Comparison of ENCODE assay signal across 1 cellular context in the genomic region with DNA sequence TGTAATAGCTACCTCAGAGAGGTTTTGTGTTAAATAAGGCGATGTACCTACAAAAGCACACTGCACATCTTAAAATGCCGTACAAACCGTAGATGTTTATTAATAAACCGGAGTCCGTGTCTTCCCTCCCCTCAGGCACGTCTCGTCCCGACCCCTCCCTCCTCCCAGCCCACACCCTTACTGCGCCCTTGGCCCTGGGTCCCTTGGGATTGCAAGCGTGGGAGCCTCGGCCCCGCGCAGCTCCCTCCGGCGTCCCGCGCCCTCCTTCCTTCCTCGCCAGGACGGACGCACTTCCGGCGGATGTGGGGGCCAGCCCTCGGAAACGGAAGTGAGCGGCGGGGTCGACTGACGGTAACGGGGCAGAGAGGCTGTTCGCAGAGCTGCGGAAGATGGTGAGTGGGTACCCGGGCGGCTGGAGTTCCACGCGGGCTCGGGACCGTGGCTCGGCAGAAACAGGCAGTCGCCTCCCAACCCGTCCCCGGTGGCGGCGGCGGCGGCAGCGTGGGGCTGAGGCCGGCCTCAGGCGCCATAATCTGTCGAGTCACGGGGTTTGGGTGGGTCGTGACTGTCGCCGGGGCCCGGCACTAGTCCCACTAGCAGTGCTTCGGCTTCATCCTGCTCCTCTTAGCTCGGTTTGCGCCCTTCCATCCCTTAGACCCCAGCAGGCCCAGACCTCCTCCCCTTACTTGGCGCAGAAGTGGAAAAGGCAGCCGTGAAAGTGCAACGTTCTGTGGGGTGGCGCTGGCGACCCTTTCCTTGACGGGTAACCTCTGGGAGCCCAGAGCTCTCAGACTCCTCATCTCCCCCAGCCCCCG.
TF ChIP-seq lines count a peak whose summit lies in the region.

POMP (plus strand) TSS at position 335 of the 815 bp plus-strand sequence; CDS start at position 390, 55 bp downstream.

TF ChIP-seq in K562, 482 proteins besides CTCF, POLR2A, EP300 and RAD21 (continued from another document and continues in another):
- TF ChIP-seq HDAC2 (IDR thresholded peaks at IDR 0.05): no peak
- TF ChIP-seq NR0B1 (IDR thresholded peaks at IDR 0.05; ENCODE audit: partially characterized antibody): no peak
- no peak for TF ChIP-seq FOXM1 (IDR thresholded peaks at IDR 0.05; ENCODE audit: low read depth)
- no peak for TF ChIP-seq FOXM1 (CRISPR knock-in tag; IDR thresholded peaks at IDR 0.05; ENCODE audit: low read depth)
- TF ChIP-seq MAZ (CRISPR knock-in tag; conservative IDR thresholded peaks at IDR 0.05 in 1 of 2, IDR thresholded peaks at IDR 0.05 in 1 of 2): peak; percentile 86 to 97
- 0 out of 2 replicates have a peak, but pooled peaks have one; percentile 32 for TF ChIP-seq KAT7 (CRISPR knock-in tag; IDR thresholded peaks at IDR 0.05; ENCODE audit: borderline replicate concordance)
- peak; percentile 89 for TF ChIP-seq TAF1 (IDR thresholded peaks at IDR 0.05; ENCODE audit: control insufficient read depth, extremely low read depth, insufficient read depth, low read length, severe bottlenecking)
- TF ChIP-seq CBX1 (IDR thresholded peaks at IDR 0.05; ENCODE audit: low read depth): peak; percentile 47; the same call in 1 of the 2 replicates
- TF ChIP-seq IFI16 (CRISPR knock-in tag; IDR thresholded peaks at IDR 0.05): no peak
- TF ChIP-seq SAFB (IDR thresholded peaks at IDR 0.05; ENCODE audit: borderline replicate concordance, low read depth, low read length): peak; percentile 85
- peak; percentile 89 for TF ChIP-seq ZNF316 (IDR thresholded peaks at IDR 0.05)
- no peak for TF ChIP-seq ZNF3 (CRISPR knock-in tag; IDR thresholded peaks at IDR 0.05)
- no peak for TF ChIP-seq SP2 (IDR thresholded peaks at IDR 0.05; ENCODE audit: extremely low read depth, low read depth, low read length, poor library complexity, severe bottlenecking)
- no peak for TF ChIP-seq FOXJ2 (tag; IDR thresholded peaks at IDR 0.05)
- no peak for TF ChIP-seq SMAD1 (IDR thresholded peaks at IDR 0.05; ENCODE audit: low read depth, low read length, partially characterized antibody)
- no peak for TF ChIP-seq EWSR1 (IDR thresholded peaks at IDR 0.05; ENCODE audit: borderline replicate concordance, low read depth, partially characterized antibody)
- TF ChIP-seq ZNF224 (CRISPR knock-in tag; IDR thresholded peaks at IDR 0.05): no peak
- no peak for TF ChIP-seq RHOXF2B (CRISPR knock-in tag; conservative IDR thresholded peaks at IDR 0.05)
- no peak for TF ChIP-seq DMBX1 (CRISPR knock-in tag; IDR thresholded peaks at IDR 0.05; ENCODE audit: borderline replicate concordance)
- no peak for TF ChIP-seq SRF (CRISPR knock-in tag; IDR thresholded peaks at IDR 0.05)
- TF ChIP-seq, protein P1, sequence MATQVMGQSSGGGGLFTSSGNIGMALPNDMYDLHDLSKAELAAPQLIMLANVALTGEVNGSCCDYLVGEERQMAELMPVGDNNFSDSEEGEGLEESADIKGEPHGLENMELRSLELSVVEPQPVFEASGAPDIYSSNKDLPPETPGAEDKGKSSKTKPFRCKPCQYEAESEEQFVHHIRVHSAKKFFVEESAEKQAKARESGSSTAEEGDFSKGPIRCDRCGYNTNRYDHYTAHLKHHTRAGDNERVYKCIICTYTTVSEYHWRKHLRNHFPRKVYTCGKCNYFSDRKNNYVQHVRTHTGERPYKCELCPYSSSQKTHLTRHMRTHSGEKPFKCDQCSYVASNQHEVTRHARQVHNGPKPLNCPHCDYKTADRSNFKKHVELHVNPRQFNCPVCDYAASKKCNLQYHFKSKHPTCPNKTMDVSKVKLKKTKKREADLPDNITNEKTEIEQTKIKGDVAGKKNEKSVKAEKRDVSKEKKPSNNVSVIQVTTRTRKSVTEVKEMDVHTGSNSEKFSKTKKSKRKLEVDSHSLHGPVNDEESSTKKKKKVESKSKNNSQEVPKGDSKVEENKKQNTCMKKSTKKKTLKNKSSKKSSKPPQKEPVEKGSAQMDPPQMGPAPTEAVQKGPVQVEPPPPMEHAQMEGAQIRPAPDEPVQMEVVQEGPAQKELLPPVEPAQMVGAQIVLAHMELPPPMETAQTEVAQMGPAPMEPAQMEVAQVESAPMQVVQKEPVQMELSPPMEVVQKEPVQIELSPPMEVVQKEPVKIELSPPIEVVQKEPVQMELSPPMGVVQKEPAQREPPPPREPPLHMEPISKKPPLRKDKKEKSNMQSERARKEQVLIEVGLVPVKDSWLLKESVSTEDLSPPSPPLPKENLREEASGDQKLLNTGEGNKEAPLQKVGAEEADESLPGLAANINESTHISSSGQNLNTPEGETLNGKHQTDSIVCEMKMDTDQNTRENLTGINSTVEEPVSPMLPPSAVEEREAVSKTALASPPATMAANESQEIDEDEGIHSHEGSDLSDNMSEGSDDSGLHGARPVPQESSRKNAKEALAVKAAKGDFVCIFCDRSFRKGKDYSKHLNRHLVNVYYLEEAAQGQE (CRISPR knock-in tag; IDR thresholded peaks at IDR 0.05; ENCODE audit: low read depth): no peak
- TF ChIP-seq SIN3A (IDR thresholded peaks at IDR 0.05; ENCODE audit: borderline replicate concordance in 2 of 2, control insufficient read depth in 1 of 2, low read depth in 2 of 2, low read length in 2 of 2): peak in 1 of 2 experiments; percentile 45; a peak in 1 of 4 replicates
- no peak for TF ChIP-seq NBN (IDR thresholded peaks at IDR 0.05; ENCODE audit: low read depth)
- no peak for TF ChIP-seq ZNF263 (CRISPR knock-in tag; IDR thresholded peaks at IDR 0.05; ENCODE audit: borderline replicate concordance)
- TF ChIP-seq ZNF354B (CRISPR knock-in tag; IDR thresholded peaks at IDR 0.05): no peak
- TF ChIP-seq, protein P2, sequence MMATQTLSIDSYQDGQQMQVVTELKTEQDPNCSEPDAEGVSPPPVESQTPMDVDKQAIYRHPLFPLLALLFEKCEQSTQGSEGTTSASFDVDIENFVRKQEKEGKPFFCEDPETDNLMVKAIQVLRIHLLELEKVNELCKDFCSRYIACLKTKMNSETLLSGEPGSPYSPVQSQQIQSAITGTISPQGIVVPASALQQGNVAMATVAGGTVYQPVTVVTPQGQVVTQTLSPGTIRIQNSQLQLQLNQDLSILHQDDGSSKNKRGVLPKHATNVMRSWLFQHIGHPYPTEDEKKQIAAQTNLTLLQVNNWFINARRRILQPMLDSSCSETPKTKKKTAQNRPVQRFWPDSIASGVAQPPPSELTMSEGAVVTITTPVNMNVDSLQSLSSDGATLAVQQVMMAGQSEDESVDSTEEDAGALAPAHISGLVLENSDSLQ (IDR thresholded peaks at IDR 0.05): peak; percentile 70; the same call in 1 of the 2 replicates
- TF ChIP-seq HBP1 (CRISPR knock-in tag; IDR thresholded peaks at IDR 0.05): no peak
- TF ChIP-seq E2F8 (IDR thresholded peaks at IDR 0.05; ENCODE audit: low read depth, partially characterized antibody): peak; percentile 88
- TF ChIP-seq TOE1 (IDR thresholded peaks at IDR 0.05; ENCODE audit: borderline replicate concordance): 0 out of 2 replicates have a peak, but pooled peaks have one; percentile 39
- TF ChIP-seq TOE1 (CRISPR knock-in tag; IDR thresholded peaks at IDR 0.05; ENCODE audit: borderline replicate concordance, low read depth): no peak
- TF ChIP-seq, protein P3, sequence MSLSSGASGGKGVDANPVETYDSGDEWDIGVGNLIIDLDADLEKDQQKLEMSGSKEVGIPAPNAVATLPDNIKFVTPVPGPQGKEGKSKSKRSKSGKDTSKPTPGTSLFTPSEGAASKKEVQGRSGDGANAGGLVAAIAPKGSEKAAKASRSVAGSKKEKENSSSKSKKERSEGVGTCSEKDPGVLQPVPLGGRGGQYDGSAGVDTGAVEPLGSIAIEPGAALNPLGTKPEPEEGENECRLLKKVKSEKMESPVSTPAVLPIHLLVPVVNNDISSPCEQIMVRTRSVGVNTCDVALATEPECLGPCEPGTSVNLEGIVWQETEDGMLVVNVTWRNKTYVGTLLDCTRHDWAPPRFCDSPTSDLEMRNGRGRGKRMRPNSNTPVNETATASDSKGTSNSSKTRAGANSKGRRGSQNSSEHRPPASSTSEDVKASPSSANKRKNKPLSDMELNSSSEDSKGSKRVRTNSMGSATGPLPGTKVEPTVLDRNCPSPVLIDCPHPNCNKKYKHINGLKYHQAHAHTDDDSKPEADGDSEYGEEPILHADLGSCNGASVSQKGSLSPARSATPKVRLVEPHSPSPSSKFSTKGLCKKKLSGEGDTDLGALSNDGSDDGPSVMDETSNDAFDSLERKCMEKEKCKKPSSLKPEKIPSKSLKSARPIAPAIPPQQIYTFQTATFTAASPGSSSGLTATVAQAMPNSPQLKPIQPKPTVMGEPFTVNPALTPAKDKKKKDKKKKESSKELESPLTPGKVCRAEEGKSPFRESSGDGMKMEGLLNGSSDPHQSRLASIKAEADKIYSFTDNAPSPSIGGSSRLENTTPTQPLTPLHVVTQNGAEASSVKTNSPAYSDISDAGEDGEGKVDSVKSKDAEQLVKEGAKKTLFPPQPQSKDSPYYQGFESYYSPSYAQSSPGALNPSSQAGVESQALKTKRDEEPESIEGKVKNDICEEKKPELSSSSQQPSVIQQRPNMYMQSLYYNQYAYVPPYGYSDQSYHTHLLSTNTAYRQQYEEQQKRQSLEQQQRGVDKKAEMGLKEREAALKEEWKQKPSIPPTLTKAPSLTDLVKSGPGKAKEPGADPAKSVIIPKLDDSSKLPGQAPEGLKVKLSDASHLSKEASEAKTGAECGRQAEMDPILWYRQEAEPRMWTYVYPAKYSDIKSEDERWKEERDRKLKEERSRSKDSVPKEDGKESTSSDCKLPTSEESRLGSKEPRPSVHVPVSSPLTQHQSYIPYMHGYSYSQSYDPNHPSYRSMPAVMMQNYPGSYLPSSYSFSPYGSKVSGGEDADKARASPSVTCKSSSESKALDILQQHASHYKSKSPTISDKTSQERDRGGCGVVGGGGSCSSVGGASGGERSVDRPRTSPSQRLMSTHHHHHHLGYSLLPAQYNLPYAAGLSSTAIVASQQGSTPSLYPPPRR (CRISPR knock-in tag; IDR thresholded peaks at IDR 0.05; ENCODE audit: borderline replicate concordance): no peak
- no peak for TF ChIP-seq MCM5 (IDR thresholded peaks at IDR 0.05; ENCODE audit: low read depth)
- TF ChIP-seq ZSCAN32 (CRISPR knock-in tag; IDR thresholded peaks at IDR 0.05): no peak
